In the genomic region with DNA sequence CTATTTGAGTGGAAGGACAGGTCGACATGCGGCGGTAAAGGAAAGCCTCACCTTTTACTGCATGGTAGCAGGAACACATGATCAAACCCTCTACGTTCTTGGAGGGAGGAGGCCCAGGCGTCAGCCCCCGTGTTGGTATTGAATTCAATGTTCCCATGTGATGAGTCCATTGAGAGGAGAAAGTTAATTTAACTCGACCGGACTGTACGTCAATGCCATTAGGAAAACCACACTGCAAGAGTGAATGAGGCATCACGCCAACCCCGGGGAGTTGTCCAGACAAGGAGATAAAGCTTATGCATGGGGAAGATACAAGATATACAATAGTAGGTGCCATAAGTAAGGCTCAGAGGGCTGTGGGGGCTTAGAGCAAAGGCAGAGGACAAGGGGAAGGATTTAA, we compare ENCODE assay signal across 23 cellular contexts.
DNase-seq lines count a peak whose midpoint lies in the region; ATAC-seq and TF ChIP-seq lines count a peak whose summit lies in the region.
"Had no signal": no experiment of that assay in that cellular context is flagged by ENCODE, and none has a peak within 500 bp of the region (broad histone marks: within the 10 kb centered on the region; RNA-seq: fewer than 3 reads in every experiment).

No MANE protein-coding gene starts in this region.

- H3K4ac ChIP-seq in trophoblast cell (ENCODE audit: low read depth, low read length), result no peak overlapping the region

- WGBS in trophoblast cell (ENCODE audit: extremely low coverage, insufficient coverage, insufficient read length), result no CpG with 5 or more reads among the region's 11 CpGs

- no peak overlapping the region for H2BK5ac ChIP-seq in trophoblast cell (ENCODE audit: low read depth, low read length, poor library complexity)

- CTCF ChIA-PET in MCF 10A (lab: Yijun Ruan, JAX), result no interaction called here

- H2BK120ac ChIP-seq in trophoblast cell (ENCODE audit: insufficient read depth, low read length, poor library complexity), result no peak overlapping the region

- no TSS peak for BruUV-seq in MCF 10A (replicated peaks; lab: Mats Ljungman, UMichigan)

- H2BK12ac ChIP-seq in trophoblast cell (ENCODE audit: low read length), result peak overlapping the region; percentile 8

- intact Hi-C loops in MCF 10A (cut with micrococcal nuclease), result no loop called here

- no peaks in the 10 kb centered on the region for H3K36me3 Mint-ChIP-seq in type B pancreatic cell
- peaks cover 8% of the 10 kb centered on the region for H3K36me3 Mint-ChIP-seq in MCF 10A (ENCODE audit: insufficient read depth, unreplicated experiment)
- H3K36me3 Mint-ChIP-seq: CD8-positive, alpha-beta T cell had no signal

- H3K23ac ChIP-seq in trophoblast cell (ENCODE audit: low read length), result no peak overlapping the region

- H3K18ac ChIP-seq in trophoblast cell (ENCODE audit: low read length), result peak overlapping the region; percentile 29

- H3K27ac Mint-ChIP-seq in type B pancreatic cell (peak overlapping the region; percentile 54), MCF 10A (ENCODE audit: low read depth, unreplicated experiment) (no peak overlapping the region)
- H3K27ac Mint-ChIP-seq: B cell; CD8-positive, alpha-beta T cell had no signal

- peaks cover 15% of the 10 kb centered on the region for H3K4me1 ChIP-seq in foreskin keratinocyte
- H3K4me1 ChIP-seq in trophoblast cell (ENCODE audit: control insufficient read depth in 1 of 2, insufficient read depth in 2 of 2, low read length in 2 of 2), result peaks cover 32 to 45% of the 10 kb centered on the region in 2 experiments

- H4K91ac ChIP-seq in trophoblast cell (ENCODE audit: low read depth, low read length), result peak overlapping the region; percentile 38

- POLR2A ChIA-PET in MCF 10A (lab: Yijun Ruan, JAX), result no interaction called here

- H3K4me1 Mint-ChIP-seq in type B pancreatic cell (ENCODE audit: unreplicated experiment) (peaks cover 31% of the 10 kb centered on the region), MCF 10A (ENCODE audit: insufficient read depth, unreplicated experiment) (peaks cover 36% of the 10 kb centered on the region)

- H3K36me3 ChIP-seq in trophoblast cell (ENCODE audit: control insufficient read depth in 1 of 2, insufficient read depth in 2 of 2, low read length in 2 of 2) (no peaks in the 10 kb centered on the region), brain microvascular endothelial cell (replicated peaks) (no peaks in the 10 kb centered on the region)

- H3K27me3 Mint-ChIP-seq in type B pancreatic cell (peaks cover 12% of the 10 kb centered on the region), MCF 10A (ENCODE audit: insufficient read depth, unreplicated experiment) (no peaks in the 10 kb centered on the region)

- no peak overlapping the region for H3K4me2 ChIP-seq in trophoblast cell (ENCODE audit: low read length)

- no peak overlapping the region for H3K4me3 ChIP-seq in trophoblast cell (ENCODE audit: low read depth, low read length)
- H3K4me3 ChIP-seq in brain microvascular endothelial cell (ENCODE audit: low read depth, low read length), result no peak overlapping the region

- DNase-seq in amniotic epithelial cell (ENCODE audit: low read depth), result peak; percentile 58
- no peak for DNase-seq in foreskin keratinocyte
- DNase-seq in trophoblast cell, result no peak
- DNase-seq in type B pancreatic cell (ENCODE audit: extremely low spot score, unreplicated experiment), result peak; percentile 54
- DNase-seq in brain microvascular endothelial cell, result no peak
- DNase-seq in MCF 10A (ENCODE audit: unreplicated experiment), result no peak
- no peak for DNase-seq in NCI-H1048 (lab: John Stamatoyannopoulos, UW)
- DNase-seq: Caco-2; CD8-positive, alpha-beta T cell; DMS 273 treated with DMSO at 0.1 percent for 48 hours; DMS79; GF-D8; GOT3; Karpas-422; NCI-H2029 treated with DMSO at 0.1 percent for 48 hours; NCI-H446 treated with DMSO at 0.1 percent for 48 hours; NCI-H526; NCI-H82; NK-92 treated with Interleukin-12 subunit alpha and Interleukin-12 subunit beta, amount 100 ng/mL, for 24 hours; SHP77 had no signal

- peaks cover 4% of the 10 kb centered on the region for H3K9me3 Mint-ChIP-seq in type B pancreatic cell
- H3K9me3 Mint-ChIP-seq in MCF 10A (ENCODE audit: unreplicated experiment), result no peaks in the 10 kb centered on the region
- H3K9me3 Mint-ChIP-seq: CD8-positive, alpha-beta T cell had no signal

- H3K27me3 ChIP-seq in foreskin keratinocyte (no peaks in the 10 kb centered on the region), trophoblast cell (ENCODE audit: insufficient read depth, low read length) (no peaks in the 10 kb centered on the region), brain microvascular endothelial cell (replicated peaks) (no peaks in the 10 kb centered on the region)

- in situ Hi-C loops in brain microvascular endothelial cell (cut with HindIII; ENCODE audit: low pct_ligation_motif_present, low sequenced_read_pairs), result no loop called here

- peaks cover 48% of the 10 kb centered on the region for H3K79me1 ChIP-seq in trophoblast cell (ENCODE audit: low read length)

- peak overlapping the region; percentile 26 for H4K8ac ChIP-seq in trophoblast cell (ENCODE audit: low read depth, low read length)

- H3K4me3 Mint-ChIP-seq in type B pancreatic cell (no peak overlapping the region), MCF 10A (ENCODE audit: unreplicated experiment) (no peak overlapping the region)
- H3K4me3 Mint-ChIP-seq: B cell; CD8-positive, alpha-beta T cell had no signal

- no peak overlapping the region for H4K12ac ChIP-seq in trophoblast cell (ENCODE audit: low read depth, low read length)

- no peak for ATAC-seq in foreskin keratinocyte
- ATAC-seq: CD8-positive, alpha-beta T cell; HCT116 had no signal

- H3K27ac ChIP-seq in foreskin keratinocyte (peak overlapping the region; percentile 83), trophoblast cell (ENCODE audit: low read depth, low read length) (no peak overlapping the region), brain microvascular endothelial cell (no peak overlapping the region)
- H3K27ac ChIP-seq: C4-2B had no signal

- H3K9me3 ChIP-seq in trophoblast cell (ENCODE audit: insufficient read depth, low read depth, low read length), result no peaks in the 10 kb centered on the region
- H3K9me3 ChIP-seq: Caco-2 had no signal

- peak overlapping the region; percentile 1 for H3K14ac ChIP-seq in trophoblast cell (ENCODE audit: low read length)

- H3K9ac ChIP-seq in trophoblast cell (ENCODE audit: low read length), result no peak overlapping the region

- no peaks in the 10 kb centered on the region for H3K79me2 ChIP-seq in trophoblast cell (ENCODE audit: control insufficient read depth, insufficient read depth, low read length, poor library complexity)

- TF ChIP-seq CTCF in foreskin keratinocyte (conservative IDR thresholded peaks at IDR 0.05) (no peak), type B pancreatic cell (conservative IDR thresholded peaks at IDR 0.05) (no peak), brain microvascular endothelial cell (IDR thresholded peaks at IDR 0.05; ENCODE audit: low read depth, low read length, missing control alignments) (no peak), MCF 10A (IDR thresholded peaks at IDR 0.05; ENCODE audit: unreplicated experiment) (no peak)

- H2AFZ ChIP-seq in trophoblast cell (ENCODE audit: insufficient read depth, low read length, poor library complexity), result no peak overlapping the region

- H2AK5ac ChIP-seq in trophoblast cell (ENCODE audit: low read length), result no peak overlapping the region

Comparison
In these comparisons a context has a peak if more than half of its experiments do, and no peak if none do; other contexts are left out.
1. DNase-seq: peak in amniotic epithelial cell (single experiment) and type B pancreatic cell (single experiment); none in foreskin keratinocyte (0 of 2), trophoblast cell (0 of 2), brain microvascular endothelial cell (single experiment), MCF 10A (single experiment) and NCI-H1048 (single experiment).